ENCODE assay signal across 8 cellular contexts in genomic region chr16:18925306-18926188, GRCh38. TPM values are rescaled to one million over a fixed set of nuclear protein-coding genes. Genes with fewer than 3 reads are reported as not detected.
A peak's percentile ranks its signal among the peaks of the same experiment; 100 is the strongest.
DNase-seq lines count a peak whose midpoint lies in the region; ATAC-seq and TF ChIP-seq lines count a peak whose summit lies in the region.
"Not testable (repeated sequence)": the region's sequence is repeated elsewhere in the genome, so short reads cannot be mapped to it uniquely, and the experiment has no call there.

No MANE protein-coding gene starts in this region.

- CTCF ChIA-PET in CD8-positive, alpha-beta T cell (lab: Charles Lee); RWPE1 (lab: Yijun Ruan, JAX): not testable (repeated sequence)

- peak overlapping the region; percentile 38 for H3K27ac ChIP-seq in CD8-positive, alpha-beta T cell (ENCODE audit: low read depth, low read length)
- H3K27ac ChIP-seq in RWPE1 (peak overlapping the region; percentile 97), esophagus muscularis mucosa (replicated peaks in 1 of 4) (peak overlapping the region; percentile 96 to 97 (median 97)), muscle layer of colon (ENCODE audit: low read depth, low read length) (peak overlapping the region; percentile 82)

- not testable (repeated sequence) for H3K36me3 Mint-ChIP-seq in CD8-positive, alpha-beta T cell
- H3K36me3 Mint-ChIP-seq in activated T-helper 17 cell treated with anti-CD3 and anti-CD28 coated beads, Interleukin-2, amount 50 U/mL, for 72 hours (ENCODE audit: low read depth): peaks cover 47% of the 10 kb centered on the region

- not testable (repeated sequence) for H3K9ac ChIP-seq in muscle layer of colon (ENCODE audit: low read length)

- H3K27me3 Mint-ChIP-seq in CD8-positive, alpha-beta T cell (ENCODE audit: low read depth); activated T-helper 17 cell treated with anti-CD3 and anti-CD28 coated beads, Interleukin-2, amount 50 U/mL, for 72 hours: not testable (repeated sequence)

- intact Hi-C loops in CD8-positive, alpha-beta T cell (cut with DNase I, micrococcal nuclease): loop anchor here (1.0 to 10.0 kb wide), 10 partner anchors 15 to 1911 kb away; partner anchors contain the start of genes ARL6IP1 (in 2 of the 2), IQCK (in 2 of the 2), KNOP1 (in 2 of the 2) and VPS35L (in 2 of the 2)
- intact Hi-C loops in esophagus muscularis mucosa (cut with DNase I): not testable (repeated sequence)

- peak overlapping the region; percentile 93 for H3K27ac Mint-ChIP-seq in CD8-positive, alpha-beta T cell
- H3K27ac Mint-ChIP-seq in activated T-helper 17 cell treated with anti-CD3 and anti-CD28 coated beads, Interleukin-2, amount 50 U/mL, for 72 hours: peak overlapping the region; percentile 97

- under 1% methylated on average over 25 of the region's 68 CpGs for WGBS in esophagus muscularis mucosa

- H3K9me3 Mint-ChIP-seq in CD8-positive, alpha-beta T cell; activated T-helper 17 cell treated with anti-CD3 and anti-CD28 coated beads, Interleukin-2, amount 50 U/mL, for 72 hours: not testable (repeated sequence)

- H3K4me3 Mint-ChIP-seq in CD8-positive, alpha-beta T cell: peak overlapping the region; percentile 91
- H3K4me3 Mint-ChIP-seq in activated T-helper 17 cell treated with anti-CD3 and anti-CD28 coated beads, Interleukin-2, amount 50 U/mL, for 72 hours: peak overlapping the region; percentile 92

- peak; percentile 31 to 78 (median 54) for DNase-seq in CD8-positive, alpha-beta T cell
- DNase-seq in RWPE1 (ENCODE audit: low spot score): peak; percentile 18
- not testable (repeated sequence) for DNase-seq in esophagus muscularis mucosa (ENCODE audit: extremely low spot score)
- peak; percentile 17 for DNase-seq in stimulated activated CD8-positive, alpha-beta memory T cell treated with anti-CD3 and anti-CD28 coated beads, Interleukin-15, amount 100 ng/mL, for 1 hour (ENCODE audit: low read depth)

- H3K4me3 ChIP-seq in CD8-positive, alpha-beta T cell (ENCODE audit: low read depth, low read length): peak overlapping the region; percentile 65
- peak overlapping the region; percentile 82 to 97 (median 90) for H3K4me3 ChIP-seq in esophagus muscularis mucosa
- peak overlapping the region; percentile 64 to 70 for H3K4me3 ChIP-seq in muscle layer of colon (ENCODE audit: low read depth in 1 of 2, low read length in 2 of 2)

- not testable (repeated sequence) for H3K27me3 ChIP-seq in CD8-positive, alpha-beta T cell (ENCODE audit: insufficient read depth, low read length); esophagus muscularis mucosa; muscle layer of colon (ENCODE audit: control insufficient read depth in 1 of 2, insufficient read depth in 2 of 2, low read length in 2 of 2)

- H3K36me3 ChIP-seq in CD8-positive, alpha-beta T cell (ENCODE audit: insufficient read depth, low read length); esophagus muscularis mucosa; muscle layer of colon (ENCODE audit: insufficient read depth, low read length): not testable (repeated sequence)

- TF ChIP-seq POLR2A in esophagus muscularis mucosa (IDR thresholded peaks at IDR 0.05; ENCODE audit: low read depth): not testable (repeated sequence)

- TF ChIP-seq CTCF in CD8-positive, alpha-beta T cell (IDR thresholded peaks at IDR 0.05); RWPE1 (conservative IDR thresholded peaks at IDR 0.05; ENCODE audit: low read depth); esophagus muscularis mucosa (IDR thresholded peaks at IDR 0.05): not testable (repeated sequence)

- peaks cover 19% of the 10 kb centered on the region for H3K4me1 ChIP-seq in CD8-positive, alpha-beta T cell (ENCODE audit: insufficient read depth, low read length)
- peaks cover 0 to 35% (median 30%) of the 10 kb centered on the region in 4 donors for H3K4me1 ChIP-seq in esophagus muscularis mucosa
- H3K4me1 ChIP-seq in muscle layer of colon (ENCODE audit: insufficient read depth, low read length): not testable (repeated sequence)

- H3K4me1 Mint-ChIP-seq in CD8-positive, alpha-beta T cell (ENCODE audit: low read depth): peaks cover 34% of the 10 kb centered on the region
- H3K4me1 Mint-ChIP-seq in activated T-helper 17 cell treated with anti-CD3 and anti-CD28 coated beads, Interleukin-2, amount 50 U/mL, for 72 hours: peaks cover 14% of the 10 kb centered on the region

- not testable (repeated sequence) for TF ChIP-seq EP300 in esophagus muscularis mucosa (IDR thresholded peaks at IDR 0.05)

- POLR2A ChIA-PET in CD8-positive, alpha-beta T cell (lab: Charles Lee): interaction anchor here (1.0 to 1.2 kb wide), 2 partner anchors 136 to 142 kb away, joined by 3 read pairs; partner anchors contain the start of genes COQ7 and RPS15A
- POLR2A ChIA-PET in RWPE1 (lab: Yijun Ruan, JAX; ENCODE audit: low non-redundant PET): interaction anchor here (0.6 kb wide), 1 partner anchor 10 kb away, joined by 9 read pairs; no protein-coding TSS in a partner anchor

- peak; percentile 44 for ATAC-seq in CD8-positive, alpha-beta T cell
- ATAC-seq in GM21526 (IDR thresholded peaks at IDR 0.05; ENCODE audit: low FRiP score, unreplicated experiment) (peak; percentile 46), HG03571 (IDR thresholded peaks at IDR 0.05; ENCODE audit: unreplicated experiment) (peak; percentile 31)
- peak; percentile 52 for ATAC-seq in activated T-helper 17 cell treated with anti-CD3 and anti-CD28 coated beads, Interleukin-2, amount 50 U/mL, for 72 hours (replicated peaks)

- H3K9me3 ChIP-seq in CD8-positive, alpha-beta T cell (ENCODE audit: low read length); esophagus muscularis mucosa; muscle layer of colon (ENCODE audit: low read length): not testable (repeated sequence)

RNA-seq across cellular contexts. Expression of gene SMG1, which starts 0.7 kb away (rescaled TPM):
- total RNA-seq in CD8-positive, alpha-beta T cell: 100 to 1,000 TPM; 121 to 129 TPM
- 100 to 1,000 TPM; 166 to 216 TPM for total RNA-seq in activated T-helper 17 cell treated with anti-CD3 and anti-CD28 coated beads, Interleukin-2, amount 50 U/mL, for 72 hours
- 10 to 100 TPM; 65.2 to 88.9 (median 69.1) TPM for total RNA-seq in esophagus muscularis mucosa

RNA-seq across cellular contexts. Expression of gene TMC7, which starts 58.2 kb away (rescaled TPM):
- not detected for total RNA-seq in CD8-positive, alpha-beta T cell
- total RNA-seq in activated T-helper 17 cell treated with anti-CD3 and anti-CD28 coated beads, Interleukin-2, amount 50 U/mL, for 72 hours: not detected
- under 1 TPM; 0.17 to 0.83 (median 0.56) TPM for total RNA-seq in esophagus muscularis mucosa

Comparison
In these comparisons a context has a peak if more than half of its experiments do, and no peak if none do; other contexts are left out.
1. H3K27ac ChIP-seq: peak in every context shown above with its lines; median percentile 97 in RWPE1; 97 in esophagus muscularis mucosa; 82 in muscle layer of colon; 38 in CD8-positive, alpha-beta T cell.